18 cellular contexts compared by ENCODE assay signal in genomic region chr14:99550387-99550992, GRCh38. TPM values are rescaled to one million over a fixed set of nuclear protein-coding genes. Genes with fewer than 3 reads are reported as not detected.
A peak's percentile ranks its signal among the peaks of the same experiment; 100 is the strongest.
DNase-seq lines count a peak whose midpoint lies in the region; ATAC-seq and TF ChIP-seq lines count a peak whose summit lies in the region.
"Had no signal": no experiment of that assay in that cellular context is flagged by ENCODE, and none has a peak within 500 bp of the region (broad histone marks: within the 10 kb centered on the region; RNA-seq: fewer than 3 reads in every experiment).

No MANE protein-coding gene starts in this region.

- H3K36me3 ChIP-seq in adrenal gland (replicated peaks in 1 of 2): no peaks in the 10 kb centered on the region
- H3K36me3 ChIP-seq in muscle layer of colon (ENCODE audit: insufficient read depth, low read length): no peaks in the 10 kb centered on the region
- H3K36me3 ChIP-seq in thyroid gland: no peaks in the 10 kb centered on the region
- H3K36me3 ChIP-seq: BE2C had no signal

- DNase-seq in activated naive CD8-positive, alpha-beta T cell treated with anti-CD3 and anti-CD28 coated beads, Interleukin-2, amount 50 U/mL, for 24 hours: no peak
- DNase-seq in activated naive CD8-positive, alpha-beta T cell treated with anti-CD3 and anti-CD28 coated beads for 36 hours: no peak
- DNase-seq in adrenal gland (peak in 1 of 7 donors; percentile 60), cardiac septum (ENCODE audit: low spot score) (no peak), HUDEP-2 (lab: John Stamatoyannopoulos, UW; ENCODE audit: unreplicated experiment in 76 of 76) (no peak), CD14-positive monocyte (ENCODE audit: low spot score) (no peak), thyroid gland (no peak)
- DNase-seq: BE2C, GDM1, GOT3, NCI-H1417 treated with DMSO at 0.1 percent for 48 hours, NCI-H2029, NCI-H2171, NCI-H446, SHP77 treated with DMSO at 0.1 percent for 48 hours had no signal

- intact Hi-C loops in adrenal gland (cut with DNase I): no loop called here
- intact Hi-C loops in cardiac septum (cut with DNase I): no loop called here
- intact Hi-C loops in CD14-positive monocyte (cut with micrococcal nuclease): no loop called here
- intact Hi-C loops in thyroid gland (cut with DNase I): no loop called here

- H3K27ac ChIP-seq in adrenal gland (peak overlapping the region in 4 of 5 donors; percentile 1 to 50 (median 42)), muscle layer of colon (ENCODE audit: low read depth, low read length) (peak overlapping the region; percentile 15), thyroid gland (no peak overlapping the region)
- H3K27ac ChIP-seq: 22Rv1, HL-60 had no signal

- no peak overlapping the region for H3K9ac ChIP-seq in muscle layer of colon (ENCODE audit: low read length)

- no peaks in the 10 kb centered on the region for H3K36me3 Mint-ChIP-seq in activated naive CD8-positive, alpha-beta T cell treated with anti-CD3 and anti-CD28 coated beads, Interleukin-2, amount 50 U/mL, for 24 hours (ENCODE audit: low read depth)
- H3K36me3 Mint-ChIP-seq in activated naive CD8-positive, alpha-beta T cell treated with anti-CD3 and anti-CD28 coated beads for 36 hours: no peaks in the 10 kb centered on the region
- H3K36me3 Mint-ChIP-seq in CD14-positive monocyte: no peaks in the 10 kb centered on the region

- H3K4me1 Mint-ChIP-seq in activated naive CD8-positive, alpha-beta T cell treated with anti-CD3 and anti-CD28 coated beads, Interleukin-2, amount 50 U/mL, for 24 hours: no peaks in the 10 kb centered on the region
- H3K4me1 Mint-ChIP-seq in activated naive CD8-positive, alpha-beta T cell treated with anti-CD3 and anti-CD28 coated beads for 36 hours: peaks cover 2% of the 10 kb centered on the region
- H3K4me1 Mint-ChIP-seq in CD14-positive monocyte: no peaks in the 10 kb centered on the region

- H3K9me3 Mint-ChIP-seq in activated naive CD8-positive, alpha-beta T cell treated with anti-CD3 and anti-CD28 coated beads, Interleukin-2, amount 50 U/mL, for 24 hours: no peaks in the 10 kb centered on the region
- H3K9me3 Mint-ChIP-seq in activated naive CD8-positive, alpha-beta T cell treated with anti-CD3 and anti-CD28 coated beads for 36 hours: no peaks in the 10 kb centered on the region
- peaks cover 0 to 2% (median 0%) of the 10 kb centered on the region in 7 donors for H3K9me3 Mint-ChIP-seq in CD14-positive monocyte

- H3K4me3 ChIP-seq in adrenal gland: no peak overlapping the region
- H3K4me3 ChIP-seq in muscle layer of colon (ENCODE audit: low read depth in 1 of 2, low read length in 2 of 2): no peak overlapping the region
- H3K4me3 ChIP-seq in thyroid gland (replicated peaks in 1 of 3): no peak overlapping the region

- no peak for TF ChIP-seq CTCF in adrenal gland (IDR thresholded peaks at IDR 0.05)
- TF ChIP-seq CTCF in CD14-positive monocyte (IDR thresholded peaks at IDR 0.05): no peak
- no peak for TF ChIP-seq CTCF in thyroid gland (IDR thresholded peaks at IDR 0.05)

- H3K9me3 ChIP-seq in adrenal gland (replicated peaks in 1 of 3) (no peaks in the 10 kb centered on the region), muscle layer of colon (ENCODE audit: low read length) (no peaks in the 10 kb centered on the region), thyroid gland (no peaks in the 10 kb centered on the region)
- H3K9me3 ChIP-seq: BE2C had no signal

- H3K27me3 ChIP-seq in adrenal gland (no peaks in the 10 kb centered on the region), muscle layer of colon (ENCODE audit: control insufficient read depth in 1 of 2, insufficient read depth in 2 of 2, low read length in 2 of 2) (no peaks in the 10 kb centered on the region), thyroid gland (no peaks in the 10 kb centered on the region)
- H3K27me3 ChIP-seq: BE2C had no signal

- no peaks in the 10 kb centered on the region for H3K27me3 Mint-ChIP-seq in activated naive CD8-positive, alpha-beta T cell treated with anti-CD3 and anti-CD28 coated beads, Interleukin-2, amount 50 U/mL, for 24 hours
- H3K27me3 Mint-ChIP-seq in activated naive CD8-positive, alpha-beta T cell treated with anti-CD3 and anti-CD28 coated beads for 36 hours: no peaks in the 10 kb centered on the region
- peaks cover 2 to 3% (median 3%) of the 10 kb centered on the region in 3 donors for H3K27me3 Mint-ChIP-seq in CD14-positive monocyte (ENCODE audit: low read depth in 3 of 3)

- no peak for TF ChIP-seq POLR2A in adrenal gland (IDR thresholded peaks at IDR 0.05)
- no peak for TF ChIP-seq POLR2A in thyroid gland (IDR thresholded peaks at IDR 0.05)

- no peak overlapping the region for H3K27ac Mint-ChIP-seq in activated naive CD8-positive, alpha-beta T cell treated with anti-CD3 and anti-CD28 coated beads, Interleukin-2, amount 50 U/mL, for 24 hours
- no peak overlapping the region for H3K27ac Mint-ChIP-seq in activated naive CD8-positive, alpha-beta T cell treated with anti-CD3 and anti-CD28 coated beads for 36 hours
- no peak overlapping the region for H3K27ac Mint-ChIP-seq in CD14-positive monocyte

- H3K4me1 ChIP-seq in adrenal gland (replicated peaks in 1 of 2) (peaks cover 43 to 64% of the 10 kb centered on the region in 2 donors), muscle layer of colon (ENCODE audit: insufficient read depth, low read length) (peaks cover 90% of the 10 kb centered on the region), thyroid gland (peaks cover 22 to 54% of the 10 kb centered on the region in 2 donors)

- peak; percentile 25 for ATAC-seq in activated naive CD8-positive, alpha-beta T cell treated with anti-CD3 and anti-CD28 coated beads, Interleukin-2, amount 50 U/mL, for 24 hours

- no peak overlapping the region for H3K4me3 Mint-ChIP-seq in activated naive CD8-positive, alpha-beta T cell treated with anti-CD3 and anti-CD28 coated beads, Interleukin-2, amount 50 U/mL, for 24 hours
- no peak overlapping the region for H3K4me3 Mint-ChIP-seq in activated naive CD8-positive, alpha-beta T cell treated with anti-CD3 and anti-CD28 coated beads for 36 hours
- H3K4me3 Mint-ChIP-seq in CD14-positive monocyte: no peak overlapping the region

- 67 to 75% (median 70%) methylated on average over 11 of the region's 11 CpGs for whole genome bisulfite sequencing in adrenal gland, 4 donors
- WGBS in thyroid gland, 2 donors: 89 to 90% methylated on average over 9 to 11 of the region's 11 CpGs

RNA-seq across cellular contexts. Expression of gene CCDC85C, which starts 53.5 kb away (rescaled TPM):
- total RNA-seq in activated naive CD8-positive, alpha-beta T cell treated with anti-CD3 and anti-CD28 coated beads for 36 hours: 1 to 10 TPM; 6.3 to 8.9 TPM
- total RNA-seq in adrenal gland (10 to 100 TPM; 21.6 to 59.0 (median 41.3) TPM), cardiac septum (21.4 TPM), thyroid gland (10 to 100 TPM in 3 of 4 donors, 1 to 10 TPM in 1; 8.6 to 28.3 (median 17.3) TPM)
- polyA plus RNA-seq in adrenal gland (10 to 100 TPM; 10.8 to 41.7 (median 23.4) TPM), CD14-positive monocyte (under 1 TPM in 1 of 2 donors, not detected in 1; 0.03 TPM)

Comparison
In these comparisons a context has a peak if more than half of its experiments do, and no peak if none do; other contexts are left out.
1. H3K27ac ChIP-seq: peak in adrenal gland (4 of 5) and muscle layer of colon (single experiment); none in thyroid gland (0 of 3).